ENCODE assay signal across 19 cellular contexts in genomic region chr5:140165921-140166270, GRCh38. TPM values are rescaled to one million over a fixed set of nuclear protein-coding genes. Genes with fewer than 3 reads are reported as not detected.
DNase-seq lines count a peak whose midpoint lies in the region; ATAC-seq and TF ChIP-seq lines count a peak whose summit lies in the region.
"Had no signal": no experiment of that assay in that cellular context is flagged by ENCODE, and none has a peak within 500 bp of the region (broad histone marks: within the 10 kb centered on the region; RNA-seq: fewer than 3 reads in every experiment).

No MANE protein-coding gene starts in this region.

- H3K36me3 ChIP-seq in Peyer's patch (no peaks in the 10 kb centered on the region), colonic mucosa (no peaks in the 10 kb centered on the region), stomach (no peaks in the 10 kb centered on the region)

- TF ChIP-seq POLR2A in Peyer's patch (IDR thresholded peaks at IDR 0.05) (no peak), stomach (IDR thresholded peaks at IDR 0.05) (no peak), GM18505 (IDR thresholded peaks at IDR 0.05; ENCODE audit: borderline replicate concordance, extremely low read depth, insufficient read depth, insufficient read length) (no peak)

- no peaks in the 10 kb centered on the region for H3K9me3 ChIP-seq in Peyer's patch
- no peaks in the 10 kb centered on the region for H3K9me3 ChIP-seq in colonic mucosa
- no peaks in the 10 kb centered on the region for H3K9me3 ChIP-seq in stomach
- H3K9me3 ChIP-seq: Caco-2 had no signal

- ATAC-seq in HG03521 (IDR thresholded peaks at IDR 0.05; ENCODE audit: unreplicated experiment) (no peak), GM18505 (IDR thresholded peaks at IDR 0.05; ENCODE audit: unreplicated experiment) (no peak)
- ATAC-seq: HCT116 had no signal

- no peak for TF ChIP-seq EP300 in stomach (IDR thresholded peaks at IDR 0.05)

- intact Hi-C loops in colonic mucosa (cut with DNase I) (no loop called here), stomach (cut with DNase I; ENCODE audit: low total_unique reads) (no loop called here), dorsolateral prefrontal cortex (cut with DNase I) (no loop called here)

- TF ChIP-seq CTCF in Peyer's patch (IDR thresholded peaks at IDR 0.05) = no peak
- no peak for TF ChIP-seq CTCF in colonic mucosa (IDR thresholded peaks at IDR 0.05)
- no peak for TF ChIP-seq CTCF in stomach (IDR thresholded peaks at IDR 0.05)
- TF ChIP-seq CTCF in dorsolateral prefrontal cortex (IDR thresholded peaks at IDR 0.05 in 54 of 56, conservative IDR thresholded peaks at IDR 0.05 in 2 of 56; ENCODE audit: low read depth in 1 of 56, partially characterized antibody in 56 of 56) = no peak

- no peaks in the 10 kb centered on the region for H3K27me3 ChIP-seq in Peyer's patch
- H3K27me3 ChIP-seq in colonic mucosa = no peaks in the 10 kb centered on the region
- H3K27me3 ChIP-seq in stomach = no peaks in the 10 kb centered on the region
- no peaks in the 10 kb centered on the region for H3K27me3 ChIP-seq in dorsolateral prefrontal cortex

- peak overlapping the region in 1 of 2 donors; percentile 65 for H3K9ac ChIP-seq in colonic mucosa (ENCODE audit: low read depth in 2 of 2, low read length in 2 of 2)

- WGBS in stomach, 5 donors = 34 to 60% (median 43%) methylated on average over 4 of the region's 4 CpGs

- no peak for DNase-seq in Peyer's patch
- no peak for DNase-seq in colonic mucosa
- peak; percentile 30 for DNase-seq in mesenteric fat pad (ENCODE audit: low spot score)
- no peak for DNase-seq in stomach
- no peak for DNase-seq in NOMO-1 treated with dmso at 0.1 percent for 144 hours (lab: John Stamatoyannopoulos, UW; ENCODE audit: unreplicated experiment)
- no peak for DNase-seq in dorsolateral prefrontal cortex
- DNase-seq: Caco-2; CD4-positive, CD25-positive, alpha-beta regulatory T cell; DMS153; GDM1; Kasumi-1; NCI-H1694; NCI-H2081; NCI-H446; RPMI8226; SHP77 had no signal

- H3K4me1 ChIP-seq in Peyer's patch = peaks cover 0 to 18% (median 0%) of the 10 kb centered on the region in 4 donors
- no peaks in the 10 kb centered on the region for H3K4me1 ChIP-seq in colonic mucosa
- H3K4me1 ChIP-seq in stomach = peaks cover 10 to 66% (median 47%) of the 10 kb centered on the region in 4 donors

- H3K27ac ChIP-seq in Peyer's patch (peak overlapping the region in 3 of 4 donors; percentile 30 to 80 (median 64)), colonic mucosa (peak overlapping the region; percentile 58), stomach (peak overlapping the region; percentile 74 to 85 (median 82)), dorsolateral prefrontal cortex (no peak overlapping the region)

- H3K4me3 ChIP-seq in Peyer's patch = no peak overlapping the region
- H3K4me3 ChIP-seq in colonic mucosa = no peak overlapping the region
- H3K4me3 ChIP-seq in stomach = no peak overlapping the region
- no peak overlapping the region for H3K4me3 ChIP-seq in dorsolateral prefrontal cortex

RNA-seq across cellular contexts. Expression of gene CYSTM1, which starts 9.1 kb away (rescaled TPM):
- total RNA-seq in Peyer's patch (100 to 1,000 TPM in 3 of 4 donors, 10 to 100 TPM in 1; 60.2 to 185 (median 140) TPM), colonic mucosa (100 to 1,000 TPM; 205 TPM), mesenteric fat pad (104 TPM), stomach (1,000 to 10,000 TPM in 1 of 5 donors, 100 to 1,000 TPM in 3, 10 to 100 TPM in 1; 23.2 to 1,029 (median 220) TPM), dorsolateral prefrontal cortex (100 to 1,000 TPM in 1 of 120 experiments, 10 to 100 TPM in 119; 28.2 to 110 (median 55.2) TPM)
- 1,000 to 10,000 TPM in 2 of 3 donors, 100 to 1,000 TPM in 1; 378 to 3,028 (median 2,014) TPM for polyA plus RNA-seq in stomach

RNA-seq across cellular contexts. Expression of gene IGIP, which starts 40.2 kb away (rescaled TPM):
- total RNA-seq in Peyer's patch = 10 to 100 TPM; 10.2 to 16.5 (median 12.4) TPM
- total RNA-seq in colonic mucosa = 1 to 10 TPM; 7.8 to 9.5 TPM
- 13.3 TPM for total RNA-seq in mesenteric fat pad
- total RNA-seq in stomach = 10 to 100 TPM in 3 of 5 donors, 1 to 10 TPM in 2; 1.8 to 29.5 (median 14.3) TPM
- 1 to 10 TPM; 4.6 to 6.6 (median 6.1) TPM for polyA plus RNA-seq in stomach
- total RNA-seq in dorsolateral prefrontal cortex = 10 to 100 TPM; 44.5 to 79.9 (median 61.8) TPM

RNA-seq across cellular contexts. Expression of gene PURA, which starts 52.0 kb away (rescaled TPM):
- total RNA-seq in Peyer's patch (10 to 100 TPM; 22.2 to 24.7 (median 22.7) TPM), colonic mucosa (10 to 100 TPM; 20.5 to 21.6 TPM), mesenteric fat pad (23.5 TPM), stomach (10 to 100 TPM; 12.5 to 30.8 (median 28.7) TPM), dorsolateral prefrontal cortex (100 to 1,000 TPM in 10 of 120 experiments, 10 to 100 TPM in 110; 69.0 to 107 (median 89.1) TPM)
- polyA plus RNA-seq in stomach = 1 to 10 TPM; 3.3 to 4.8 (median 4.6) TPM

Comparison
In these comparisons a context has a peak if more than half of its experiments do, and no peak if none do; other contexts are left out.
1. H3K27ac ChIP-seq: peak in Peyer's patch (3 of 4), colonic mucosa (single experiment) and stomach (5 of 5); none in dorsolateral prefrontal cortex (0 of 59).